23 cellular contexts compared by ENCODE assay signal in the genomic region with DNA sequence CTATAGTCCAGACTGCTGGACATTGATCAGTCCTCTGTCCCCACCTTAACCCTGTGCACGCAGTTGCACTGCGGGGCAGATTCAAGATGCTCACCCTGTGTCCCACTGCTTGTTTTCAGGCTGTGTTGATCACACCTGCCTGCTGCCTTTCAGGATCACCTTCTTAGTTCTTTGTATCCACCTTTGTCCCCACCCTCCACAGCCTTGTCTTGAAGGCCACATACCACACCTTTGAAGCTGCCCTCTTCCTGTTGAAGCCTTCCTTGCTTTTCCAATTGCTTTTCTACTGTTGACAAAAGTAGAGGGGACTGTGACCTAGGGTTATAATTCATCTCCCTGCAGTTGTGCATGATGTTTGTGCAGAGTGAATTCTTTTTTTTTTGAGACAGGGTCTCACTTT. TPM values are rescaled to one million over a fixed set of nuclear protein-coding genes. Genes with fewer than 3 reads are reported as not detected.
A peak's percentile ranks its signal among the peaks of the same experiment; 100 is the strongest.
DNase-seq lines count a peak whose midpoint lies in the region; ATAC-seq and TF ChIP-seq lines count a peak whose summit lies in the region.
"Had no signal": no experiment of that assay in that cellular context is flagged by ENCODE, and none has a peak within 500 bp of the region (broad histone marks: within the 10 kb centered on the region; RNA-seq: fewer than 3 reads in every experiment).

No MANE protein-coding gene starts in this region.

- H3K4me3 ChIP-seq in Caco-2 (ENCODE audit: low read depth, low read length) (no peak overlapping the region), mucosa of descending colon (no peak overlapping the region), adrenal gland (no peak overlapping the region)
- H3K4me3 ChIP-seq: K562, MG63, SJCRH30 had no signal

- peak overlapping the region; percentile 29 for H3K4me3 Mint-ChIP-seq in Caco-2 (ENCODE audit: unreplicated experiment)
- H3K4me3 Mint-ChIP-seq in type B pancreatic cell, result no peak overlapping the region
- H3K4me3 Mint-ChIP-seq: CD8-positive, alpha-beta memory T cell had no signal

- H3K27ac Mint-ChIP-seq in Caco-2 (ENCODE audit: unreplicated experiment) (peak overlapping the region; percentile 64), type B pancreatic cell (peak overlapping the region; percentile 58)

- intact Hi-C loops in Caco-2 (cut with micrococcal nuclease; ENCODE audit: unreplicated experiment), result no loop called here
- intact Hi-C loops in mucosa of descending colon (cut with DNase I, micrococcal nuclease), result no loop called here
- intact Hi-C loops in adrenal gland (cut with DNase I), result no loop called here

- no peaks in the 10 kb centered on the region for H3K36me3 ChIP-seq in Caco-2 (ENCODE audit: control insufficient read depth, insufficient read depth, low read length)
- no peaks in the 10 kb centered on the region for H3K36me3 ChIP-seq in KOPT-K1 (ENCODE audit: insufficient read depth, low read length)
- no peaks in the 10 kb centered on the region for H3K36me3 ChIP-seq in mucosa of descending colon (ENCODE audit: low read depth)
- no peaks in the 10 kb centered on the region for H3K36me3 ChIP-seq in adrenal gland (replicated peaks in 1 of 2)

- CTCF ChIA-PET in Caco-2 (lab: Charles Lee), result no interaction called here

- no peak for TF ChIP-seq CTCF in Caco-2 (IDR thresholded peaks at IDR 0.05; ENCODE audit: insufficient read depth in 1 of 2, low read depth in 1 of 2, low read length in 1 of 2, severe bottlenecking in 1 of 2, unreplicated experiment in 1 of 2)
- TF ChIP-seq CTCF in mucosa of descending colon (IDR thresholded peaks at IDR 0.05), result no peak
- no peak for TF ChIP-seq CTCF in type B pancreatic cell (conservative IDR thresholded peaks at IDR 0.05)
- TF ChIP-seq CTCF in adrenal gland (IDR thresholded peaks at IDR 0.05), result no peak

- POLR2A ChIA-PET in Caco-2 (lab: Charles Lee), result no interaction called here

- no peaks in the 10 kb centered on the region for H3K9me3 Mint-ChIP-seq in Caco-2 (ENCODE audit: unreplicated experiment)
- peaks cover 4% of the 10 kb centered on the region for H3K9me3 Mint-ChIP-seq in type B pancreatic cell
- H3K9me3 Mint-ChIP-seq: CD8-positive, alpha-beta memory T cell had no signal

- ATAC-seq in mucosa of descending colon (peak; percentile 67), HG02623 (IDR thresholded peaks at IDR 0.05; ENCODE audit: unreplicated experiment) (no peak)
- ATAC-seq: K562, PC-3, Right ventricle myocardium inferior had no signal

- H3K36me3 Mint-ChIP-seq in Caco-2 (ENCODE audit: insufficient read depth, unreplicated experiment) (peaks cover 8% of the 10 kb centered on the region), type B pancreatic cell (peaks cover 16% of the 10 kb centered on the region)
- H3K36me3 Mint-ChIP-seq: CD8-positive, alpha-beta memory T cell had no signal

- H3K4me1 Mint-ChIP-seq in Caco-2 (ENCODE audit: low read depth, unreplicated experiment) (peaks cover 26% of the 10 kb centered on the region), type B pancreatic cell (ENCODE audit: unreplicated experiment) (peaks cover 54% of the 10 kb centered on the region)

- TF ChIP-seq POLR2A in adrenal gland (IDR thresholded peaks at IDR 0.05), result no peak

- DNase-seq in Caco-2, result no peak
- DNase-seq in mucosa of descending colon, result peak in 2 of 3 donors; percentile 48 to 69
- DNase-seq in type B pancreatic cell (ENCODE audit: extremely low spot score, unreplicated experiment), result no peak
- DNase-seq in adrenal gland, result no peak
- no peak for DNase-seq in COLO668 (lab: John Stamatoyannopoulos, UW; ENCODE audit: unreplicated experiment)
- DNase-seq: C1 segment of cervical spinal cord; CD8-positive, alpha-beta memory T cell; DMS153; HCEC 1CT; MG63; NCI-H1105 treated with DMSO at 0.1 percent for 48 hours; NCI-H146; NCI-H1930; NCI-H446 treated with DMSO at 0.1 percent for 48 hours; NCI-H526; NCI-H82; NK-92 treated with Interleukin-12 subunit alpha and Interleukin-12 subunit beta, amount 100 ng/mL, for 24 hours; PC-3; SJCRH30 had no signal

- H3K9me3 ChIP-seq in Caco-2 (no peaks in the 10 kb centered on the region), KOPT-K1 (ENCODE audit: insufficient read depth, low read length, poor library complexity, severe bottlenecking) (no peaks in the 10 kb centered on the region), mucosa of descending colon (no peaks in the 10 kb centered on the region), adrenal gland (replicated peaks in 1 of 3) (no peaks in the 10 kb centered on the region)
- H3K9me3 ChIP-seq: MG63, SJCRH30 had no signal

- BruUV-seq in Caco-2 (replicated peaks; lab: Mats Ljungman, UMichigan), result no TSS peak

- no peaks in the 10 kb centered on the region for H3K27me3 ChIP-seq in Caco-2 (replicated peaks; ENCODE audit: control insufficient read depth, insufficient read depth, low read length)
- no peaks in the 10 kb centered on the region for H3K27me3 ChIP-seq in adrenal gland
- H3K27me3 ChIP-seq: MG63, SJCRH30 had no signal

- peak overlapping the region; percentile 96 for H3K27ac ChIP-seq in KOPT-K1 (ENCODE audit: low read depth, low read length, poor library complexity, severe bottlenecking)
- no peak overlapping the region for H3K27ac ChIP-seq in adrenal gland
- H3K27ac ChIP-seq: SJCRH30 had no signal

- 92 to 100% (median 99%) methylated on average over 2 of the region's 2 CpGs for WGBS in adrenal gland, 4 donors

- H3K27me3 Mint-ChIP-seq in Caco-2 (ENCODE audit: insufficient read depth, unreplicated experiment) (no peaks in the 10 kb centered on the region), type B pancreatic cell (no peaks in the 10 kb centered on the region)
- H3K27me3 Mint-ChIP-seq: CD8-positive, alpha-beta memory T cell had no signal

- H3K4me1 ChIP-seq in Caco-2 (peaks cover 37% of the 10 kb centered on the region), mucosa of descending colon (ENCODE audit: low read depth) (peaks cover 56% of the 10 kb centered on the region), adrenal gland (replicated peaks in 1 of 2) (no peaks in the 10 kb centered on the region)

RNA-seq across cellular contexts. Expression of gene UCK2, which starts 32.7 kb away (rescaled TPM):
- total RNA-seq in Caco-2 (2022) (65.0 and 67.2 TPM in 2 replicates), mucosa of descending colon (10 to 100 TPM; 41.6 to 86.5 (median 51.8) TPM), type B pancreatic cell (ENCODE audit: low replicate concordance) (34.9 and 59.3 TPM in 2 replicates), adrenal gland (10 to 100 TPM in 7 of 8 donors, 1 to 10 TPM in 1; 5.4 to 22.7 (median 15.4) TPM)
- polyA plus RNA-seq in adrenal gland, result 10 to 100 TPM; 11.9 to 19.1 (median 13.1) TPM

Comparison
In these comparisons a context has a peak if more than half of its experiments do, and no peak if none do; other contexts are left out.
1. DNase-seq: peak in mucosa of descending colon (2 of 3); none in Caco-2 (0 of 2), type B pancreatic cell (single experiment), adrenal gland (0 of 7) and COLO668 (single experiment).